In the genomic region with DNA sequence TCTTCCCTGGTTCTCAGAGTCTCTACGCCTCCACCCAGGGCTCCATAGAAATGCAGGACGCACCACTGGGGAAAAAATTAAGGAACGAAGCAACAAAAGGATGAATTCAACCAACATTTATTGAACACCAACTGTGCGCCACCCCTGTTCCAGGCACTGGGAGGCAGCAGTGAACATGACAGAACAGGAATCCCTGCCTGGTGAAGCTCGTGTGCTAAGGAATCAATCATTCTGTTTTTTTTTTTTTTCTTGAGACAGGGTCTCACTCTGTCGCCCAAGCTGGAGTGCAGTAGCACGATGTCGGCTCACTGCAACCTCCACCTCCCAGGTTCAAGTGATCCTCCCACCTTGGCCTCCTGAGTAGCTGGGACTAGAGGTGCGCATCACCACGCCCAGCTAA, we compare ENCODE assay signal across 9 cellular contexts. TPM values are rescaled to one million over a fixed set of nuclear protein-coding genes. Genes with fewer than 3 reads are reported as not detected.
A peak's percentile ranks its signal among the peaks of the same experiment; 100 is the strongest.
DNase-seq lines count a peak whose midpoint lies in the region; FAIRE-seq and TF ChIP-seq lines count a peak whose summit lies in the region.
"Had no signal": no experiment of that assay in that cellular context is flagged by ENCODE, and none has a peak within 500 bp of the region (broad histone marks: within the 10 kb centered on the region; RNA-seq: fewer than 3 reads in every experiment).

No MANE protein-coding gene starts in this region.

- FAIRE-seq in bronchial epithelial cell (lab: Jason Lieb, UNC), result no peak

- H3K27me3 ChIP-seq in HL-60 (ENCODE audit: insufficient read depth, poor library complexity, severe bottlenecking) (no peaks in the 10 kb centered on the region), bronchial epithelial cell (ENCODE audit: control insufficient read depth, insufficient read depth, low read length) (no peaks in the 10 kb centered on the region)
- H3K27me3 ChIP-seq: body of pancreas, SJCRH30 had no signal

- no peak overlapping the region; the same call in 1 of the 2 replicates for H3K27ac ChIP-seq in HL-60 (replicated peaks)
- H3K27ac ChIP-seq: SJCRH30 had no signal

- DNase-seq in AG09319 (ENCODE audit: extremely low read depth, low read depth) (no peak), HL-60 (ENCODE audit: low read depth in 1 of 2, low spot score in 1 of 2) (peak in 1 of 2 experiments; percentile 45), bronchial epithelial cell (ENCODE audit: low read depth) (no peak), NCI-H1105 treated with DMSO at 0.1 percent for 48 hours (lab: John Stamatoyannopoulos, UW) (no peak), cerebellar nuclear complex (lab: John Stamatoyannopoulos, UW) (no peak)
- no peak for DNase-seq in central memory CD4-positive, alpha-beta T cell
- DNase-seq: body of pancreas; SJCRH30; stimulated activated CD8-positive, alpha-beta memory T cell treated with anti-CD3 and anti-CD28 coated beads, Interleukin-4, amount 100 ng/mL, for 48 hours had no signal

- H3K36me3 ChIP-seq in bronchial epithelial cell (ENCODE audit: control insufficient read depth, insufficient read depth, low read length), result peaks cover 4% of the 10 kb centered on the region
- H3K36me3 ChIP-seq: SJCRH30 had no signal

- H3K4me3 ChIP-seq in HL-60 (replicated peaks; ENCODE audit: insufficient read depth, low read length) (no peak overlapping the region), bronchial epithelial cell (ENCODE audit: low read depth, low read length) (no peak overlapping the region)
- H3K4me3 ChIP-seq: body of pancreas, SJCRH30 had no signal

- TF ChIP-seq CTCF in AG09319 (IDR thresholded peaks at IDR 0.05; ENCODE audit: low read depth, low read length) (peak; percentile 23), HL-60 (IDR thresholded peaks at IDR 0.05; ENCODE audit: insufficient read depth, low read length) (peak; percentile 24), bronchial epithelial cell (IDR thresholded peaks at IDR 0.05; ENCODE audit: insufficient read depth, low read length, severe bottlenecking) (peak; percentile 36)

RNA-seq across cellular contexts. Expression of gene FTSJ1, which starts 1.9 kb away (rescaled TPM):
- 131 and 154 TPM in 2 replicates for total RNA-seq in bronchial epithelial cell

RNA-seq across cellular contexts. Expression of gene SLC38A5, which starts 4.1 kb away (rescaled TPM):
- total RNA-seq in bronchial epithelial cell, result 134 and 348 TPM in 2 replicates

RNA-seq across cellular contexts. Expression of gene PORCN, which starts 34.7 kb away (rescaled TPM):
- 33.4 and 46.2 TPM in 2 replicates for total RNA-seq in bronchial epithelial cell

RNA-seq across cellular contexts. Expression of gene EBP, which starts 47.5 kb away (rescaled TPM):
- 122 and 244 TPM in 2 replicates for total RNA-seq in bronchial epithelial cell
